Comparison of ENCODE assay signal across 18 cellular contexts in genomic region chr5:79011219-79011836, GRCh38. TPM values are rescaled to one million over a fixed set of nuclear protein-coding genes. Genes with fewer than 3 reads are reported as not detected.
A peak's percentile ranks its signal among the peaks of the same experiment; 100 is the strongest.
DNase-seq lines count a peak whose midpoint lies in the region; ATAC-seq and TF ChIP-seq lines count a peak whose summit lies in the region.
"Had no signal": no experiment of that assay in that cellular context is flagged by ENCODE, and none has a peak within 500 bp of the region (broad histone marks: within the 10 kb centered on the region; RNA-seq: fewer than 3 reads in every experiment).

No MANE protein-coding gene starts in this region.

- CTCF ChIA-PET in SK-N-SH (lab: Yijun Ruan, JAX), result interaction anchor here (1.2 to 6.8 kb wide), 2 partner anchors 11 to 123 kb away, joined by 3 to 104 read pairs; no protein-coding TSS in a partner anchor

- H3K27ac ChIP-seq in SK-N-SH (ENCODE audit: low read depth in 2 of 2, low read length in 1 of 2), result no peak overlapping the region
- H3K27ac ChIP-seq: esophagus muscularis mucosa, SJSA1 had no signal

- no peaks in the 10 kb centered on the region for H3K9me2 ChIP-seq in SK-N-SH

- H2AFZ ChIP-seq in SK-N-SH (ENCODE audit: low read depth), result no peak overlapping the region

- no peak overlapping the region for H3K4me2 ChIP-seq in SK-N-SH

- H3K79me2 ChIP-seq in SK-N-SH (ENCODE audit: insufficient read depth), result no peaks in the 10 kb centered on the region

- H4K20me1 ChIP-seq in SK-N-SH (ENCODE audit: insufficient read depth), result no peaks in the 10 kb centered on the region

- H3K36me3 ChIP-seq in SK-N-SH (replicated peaks in 1 of 2; ENCODE audit: control insufficient read depth in 1 of 2, insufficient read depth in 2 of 2, low read length in 1 of 2), result no peaks in the 10 kb centered on the region
- H3K36me3 ChIP-seq: esophagus muscularis mucosa, SJSA1 had no signal

- peaks cover 4% of the 10 kb centered on the region for H3F3A ChIP-seq in SK-N-SH (replicated peaks; ENCODE audit: insufficient read depth)

- TF ChIP-seq CTCF in SK-N-SH (IDR thresholded peaks at IDR 0.05), result no peak; the same call in 1 of the 2 replicates
- TF ChIP-seq CTCF in NB4 (IDR thresholded peaks at IDR 0.05; ENCODE audit: low read depth, low read length), result no peak

- no peak for TF ChIP-seq EP300 in SK-N-SH (IDR thresholded peaks at IDR 0.05; ENCODE audit: borderline replicate concordance in 1 of 2, low read depth in 1 of 2, low read length in 1 of 2)

- H3K4me3 ChIP-seq in SK-N-SH (ENCODE audit: low read depth in 2 of 2, low read length in 1 of 2) (no peak overlapping the region), NB4 (ENCODE audit: low read depth, low read length) (no peak overlapping the region)
- H3K4me3 ChIP-seq: esophagus muscularis mucosa, SJSA1 had no signal

- no peaks in the 10 kb centered on the region for H3K4me1 ChIP-seq in SK-N-SH (ENCODE audit: control insufficient read depth in 1 of 2, insufficient read depth in 2 of 2, low read depth in 1 of 2, low read length in 1 of 2)
- H3K4me1 ChIP-seq: esophagus muscularis mucosa, SJSA1 had no signal

- no peaks in the 10 kb centered on the region for H3K27me3 ChIP-seq in SK-N-SH (ENCODE audit: insufficient read depth)
- H3K27me3 ChIP-seq: esophagus muscularis mucosa, SJSA1 had no signal

- POLR2A ChIA-PET in SK-N-SH (lab: Yijun Ruan, JAX), result no interaction called here

- TF ChIP-seq RAD21 in SK-N-SH (IDR thresholded peaks at IDR 0.05; ENCODE audit: low read length), result no peak

- peak; percentile 41; the same call in 1 of the 3 replicates for ATAC-seq in SK-N-SH treated with all-trans-retinoic acid at 6 μM for 48 hours
- ATAC-seq in HG02885 (IDR thresholded peaks at IDR 0.05; ENCODE audit: poor library complexity, unreplicated experiment), result no peak
- ATAC-seq in GM19035 (IDR thresholded peaks at IDR 0.05; ENCODE audit: unreplicated experiment), result no peak
- ATAC-seq: activated T-cell treated with anti-CD3 and anti-CD28 coated beads, Interleukin-2, amount 50 U/mL, for 72 hours had no signal

- 67% methylated on average over 1 of the region's 1 CpG for WGBS in SK-N-SH (ENCODE audit: low lambda C conversion rate)

- no peak for TF ChIP-seq POLR2A in NB4 (IDR thresholded peaks at IDR 0.05; ENCODE audit: extremely low read depth, insufficient read length)

- no peak overlapping the region for H3K9ac ChIP-seq in SK-N-SH

- H3K9me3 ChIP-seq in SK-N-SH, result no peaks in the 10 kb centered on the region
- H3K9me3 ChIP-seq: SJSA1 had no signal

- no peak for DNase-seq in SK-N-SH
- DNase-seq in NB4 (ENCODE audit: low read depth), result peak; percentile 10
- DNase-seq in fibroblast of gingiva (ENCODE audit: low read depth), result peak; percentile 64
- no peak for DNase-seq in UCSD-AML1 (lab: John Stamatoyannopoulos, UW; ENCODE audit: unreplicated experiment)
- DNase-seq in activated gamma-delta T cell treated with Interleukin-2 at 50 U/mL for 16 hours, result no peak
- DNase-seq: activated CD4-positive, alpha-beta memory T cell treated with anti-CD3 and anti-CD28 coated beads for 36 hours; activated T-cell treated with anti-CD3 and anti-CD28 coated beads, Interleukin-2, amount 50 U/mL, for 72 hours; cortex of kidney; naive thymus-derived CD8-positive, alpha-beta T cell; NCI-H1105 treated with DMSO at 0.1 percent for 48 hours; stimulated activated CD4-positive, alpha-beta T cell treated with anti-CD3 and anti-CD28 coated beads, Interleukin-1b, Interleukin-23, amount 100 ng/mL, for 48 hours; stimulated activated CD8-positive, alpha-beta memory T cell treated with anti-CD3 and anti-CD28 coated beads, Interleukin-4, amount 100 ng/mL, for 48 hours; trophoblast cell had no signal

TF ChIP-seq in SK-N-SH treated with all-trans-retinoic acid at 6 μM for 48 hours, 23 proteins besides CTCF, POLR2A, EP300 and RAD21:
- TF ChIP-seq ZFP30 (CRISPR knock-in tag; IDR thresholded peaks at IDR 0.05), result no peak
- TF ChIP-seq CREB5 (CRISPR knock-in tag; IDR thresholded peaks at IDR 0.05; ENCODE audit: low read depth), result no peak
- TF ChIP-seq CSRNP3 (CRISPR knock-in tag; IDR thresholded peaks at IDR 0.05), result no peak
TF ChIP-seq in SK-N-SH treated with all-trans-retinoic acid at 6 μM for 48 hours: peak in this region for 0.

TF ChIP-seq in SK-N-SH, 30 proteins besides CTCF, POLR2A, EP300 and RAD21 (continues in another document):
- TF ChIP-seq ZBTB33 (IDR thresholded peaks at IDR 0.05; ENCODE audit: borderline replicate concordance, low read depth) (no peak), RCOR1 (IDR thresholded peaks at IDR 0.05; ENCODE audit: low read length) (no peak), GATA2 (CRISPR knock-in tag; IDR thresholded peaks at IDR 0.05) (no peak), IRF3 (IDR thresholded peaks at IDR 0.05; ENCODE audit: low read depth, low read length) (no peak), ELF1 (IDR thresholded peaks at IDR 0.05) (no peak), FOXJ3 (CRISPR knock-in tag; IDR thresholded peaks at IDR 0.05) (no peak), MXI1 (IDR thresholded peaks at IDR 0.05; ENCODE audit: low read depth, low read length) (no peak), NFIC (IDR thresholded peaks at IDR 0.05; ENCODE audit: borderline replicate concordance) (no peak), USF1 (IDR thresholded peaks at IDR 0.05; ENCODE audit: borderline replicate concordance, low read depth) (no peak), USF2 (IDR thresholded peaks at IDR 0.05; ENCODE audit: borderline replicate concordance, low read depth, low read length) (no peak), CHD2 (IDR thresholded peaks at IDR 0.05; ENCODE audit: low read length, partially characterized antibody) (no peak), TAF1 (IDR thresholded peaks at IDR 0.05; ENCODE audit: borderline replicate concordance, low read depth, low read length) (no peak), RFX5 (IDR thresholded peaks at IDR 0.05; ENCODE audit: low read length) (no peak), PBX3 (IDR thresholded peaks at IDR 0.05) (no peak), MEF2A (IDR thresholded peaks at IDR 0.05; ENCODE audit: borderline replicate concordance, low read depth) (no peak), SIN3A (IDR thresholded peaks at IDR 0.05; ENCODE audit: borderline replicate concordance, low read depth, low read length) (no peak), RXRA (IDR thresholded peaks at IDR 0.05; ENCODE audit: borderline replicate concordance, low read depth) (no peak), EZH2phosphoT487 (IDR thresholded peaks at IDR 0.05; ENCODE audit: borderline replicate concordance, low read depth) (no peak)

RNA-seq across cellular contexts. Expression of gene ARSB, which starts 26.2 kb away (rescaled TPM):
- 12.5 and 17.6 TPM in 2 replicates for polyA plus RNA-seq in SK-N-SH (2012; rRNA removed)
- 14.8 and 16.5 TPM in 2 replicates for polyA plus RNA-seq in SK-N-SH (2012; cell fraction: cytosol; rRNA removed)
- 8.7 and 9.2 TPM in 2 replicates for polyA plus RNA-seq in SK-N-SH (2012; cell fraction: nucleus; rRNA removed)

RNA-seq across cellular contexts. Expression of gene DMGDH, which starts 58.1 kb away (rescaled TPM):
- polyA plus RNA-seq in SK-N-SH (2012; rRNA removed), result 0.56 and 0.70 TPM in 2 replicates
- polyA plus RNA-seq in SK-N-SH (2012; cell fraction: cytosol; rRNA removed), result 0.28 and 0.41 TPM in 2 replicates
- 0.79 and 1.5 TPM in 2 replicates for polyA plus RNA-seq in SK-N-SH (2012; cell fraction: nucleus; rRNA removed)

RNA-seq across cellular contexts. Expression of gene BHMT2, which starts 58.2 kb away (rescaled TPM):
- polyA plus RNA-seq in SK-N-SH (2012; rRNA removed), result not detected in 2 replicates
- not detected in 2 replicates for polyA plus RNA-seq in SK-N-SH (2012; cell fraction: cytosol; rRNA removed)
- not detected in 2 replicates for polyA plus RNA-seq in SK-N-SH (2012; cell fraction: nucleus; rRNA removed)
- polyA plus RNA-seq: naive thymus-derived CD8-positive, alpha-beta T cell had no signal

Comparison
In these comparisons a context has a peak if more than half of its experiments do, and no peak if none do; other contexts are left out.
1. DNase-seq: peak in NB4 (single experiment) and fibroblast of gingiva (single experiment); none in SK-N-SH (single experiment), UCSD-AML1 (single experiment) and activated gamma-delta T cell treated with Interleukin-2 at 50 U/mL for 16 hours (single experiment).